27 cellular contexts compared by ENCODE assay signal in the genomic region with DNA sequence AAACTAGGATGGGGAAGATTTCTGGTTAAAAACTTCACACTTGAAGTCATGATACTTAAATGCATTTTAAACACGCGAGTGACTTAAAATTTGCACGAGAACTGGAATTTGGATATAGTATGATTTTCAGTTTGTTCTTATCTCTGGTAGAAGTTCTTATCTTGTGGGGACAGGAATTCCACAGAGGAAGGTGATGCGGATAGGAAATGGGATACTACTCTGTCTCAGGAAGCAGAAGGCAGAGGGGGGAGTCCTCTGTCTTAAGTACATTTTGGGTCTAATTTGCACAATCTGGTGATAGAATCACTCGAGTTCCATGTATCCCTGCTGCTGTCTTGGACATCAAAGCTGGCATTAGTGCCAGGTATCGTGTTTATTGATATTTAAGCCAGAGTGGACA. TPM values are rescaled to one million over a fixed set of nuclear protein-coding genes. Genes with fewer than 3 reads are reported as not detected.
DNase-seq lines count a peak whose midpoint lies in the region; FAIRE-seq and TF ChIP-seq lines count a peak whose summit lies in the region.
"Had no signal": no experiment of that assay in that cellular context is flagged by ENCODE, and none has a peak within 500 bp of the region (broad histone marks: within the 10 kb centered on the region; RNA-seq: fewer than 3 reads in every experiment).

No MANE protein-coding gene starts in this region.

- H2BK15ac ChIP-seq in mesendoderm (replicated peaks; ENCODE audit: low read depth) = no peak overlapping the region

- no peak overlapping the region for H3K27ac ChIP-seq in endothelial cell of umbilical vein (ENCODE audit: insufficient read depth, low read depth, low read length)
- no peak overlapping the region for H3K27ac ChIP-seq in mesendoderm (ENCODE audit: low read depth, low read length)
- H3K27ac ChIP-seq: 22Rv1, A549, BLaER1 had no signal

- no peak for TF ChIP-seq POLR2A in endothelial cell of umbilical vein (IDR thresholded peaks at IDR 0.05; ENCODE audit: low read depth, low read length)

- POLR2A ChIA-PET in endothelial cell of umbilical vein (lab: Charles Lee) = no interaction called here

- no CpG with 5 or more reads among the region's 6 CpGs for WGBS in mesendoderm (ENCODE audit: extremely low coverage, insufficient coverage, low lambda C conversion rate)

- H3K27me3 ChIP-seq in endothelial cell of umbilical vein (ENCODE audit: control insufficient read depth in 2 of 2, insufficient read depth in 2 of 2, low read length in 2 of 2) (no peaks in the 10 kb centered on the region), mesendoderm (ENCODE audit: insufficient read depth, low read length, poor library complexity) (no peaks in the 10 kb centered on the region)
- H3K27me3 ChIP-seq: BE2C, BLaER1 had no signal

- H4K5ac ChIP-seq in mesendoderm (ENCODE audit: low read length) = no peak overlapping the region

- no peak overlapping the region for H4K8ac ChIP-seq in mesendoderm (ENCODE audit: low read depth, low read length)

- H3K23ac ChIP-seq in mesendoderm (ENCODE audit: low read length) = no peak overlapping the region

- H3K79me2 ChIP-seq in endothelial cell of umbilical vein (ENCODE audit: control insufficient read depth, insufficient read depth, low read length) = no peaks in the 10 kb centered on the region
- H3K79me2 ChIP-seq in mesendoderm (ENCODE audit: control insufficient read depth, insufficient read depth, low read length) = no peaks in the 10 kb centered on the region

- DNase-seq in G401 (ENCODE audit: low spot score) (peak; percentile 48), dermis blood vessel endothelial cell (peak; percentile 49), endothelial cell of umbilical vein (ENCODE audit: low read depth, low spot score) (peak; percentile 44), mesendoderm (peak; percentile 11), cardiac septum (ENCODE audit: low spot score) (no peak), Ammon's horn (ENCODE audit: low spot score) (no peak)
- DNase-seq in activated naive CD4-positive, alpha-beta T cell treated with anti-CD3 and anti-CD28 coated beads, Interleukin-2, amount 50 U/mL, for 16 hours = no peak
- DNase-seq: AML-193; BE2C; CD4-positive, alpha-beta memory T cell; CD4-positive, CD25-positive, alpha-beta regulatory T cell; CD8-positive, alpha-beta memory T cell; COR-L47; DMS 273 treated with DMSO at 0.1 percent for 48 hours; DMS153; DMS53; DMS79; DND-41; EL; GF-D8 had no signal

- H2AK5ac ChIP-seq in mesendoderm (ENCODE audit: low read length) = no peak overlapping the region

- dilution Hi-C loops in endothelial cell of umbilical vein (cut with MboI; ENCODE audit: extremely low pct_ligation_motif_present, low sequenced_read_pairs) = no loop called here

- H3K4me2 ChIP-seq in endothelial cell of umbilical vein (ENCODE audit: insufficient read depth, low read length) = peak overlapping the region; percentile 50
- H3K4me2 ChIP-seq in mesendoderm (ENCODE audit: low read length) = no peak overlapping the region
- H3K4me2 ChIP-seq: A549, BLaER1 had no signal

- no peak overlapping the region for H3K18ac ChIP-seq in mesendoderm (ENCODE audit: low read length)

- no TSS peak for BruUV-seq in endothelial cell of umbilical vein (replicated peaks; lab: Mats Ljungman, UMichigan)

- intact Hi-C loops in endothelial cell of umbilical vein (cut with micrococcal nuclease) (no loop called here), cardiac septum (cut with DNase I) (loop anchor here (10.0 kb wide), 1 partner anchor 118 kb away; no protein-coding TSS in a partner anchor)

- peak overlapping the region; percentile 56 for H2AFZ ChIP-seq in endothelial cell of umbilical vein (ENCODE audit: low read depth, low read length)

- H3K36me3 ChIP-seq in endothelial cell of umbilical vein (ENCODE audit: control insufficient read depth in 2 of 2, extremely low read depth in 1 of 2, insufficient read depth in 2 of 2, low read length in 2 of 2) = no peaks in the 10 kb centered on the region
- no peaks in the 10 kb centered on the region for H3K36me3 ChIP-seq in mesendoderm (ENCODE audit: control insufficient read depth, insufficient read depth, low read length)
- H3K36me3 ChIP-seq: BE2C, BLaER1 had no signal

- H3K56ac ChIP-seq in mesendoderm (ENCODE audit: low read length) = no peak overlapping the region

- H3K9me1 ChIP-seq in endothelial cell of umbilical vein (replicated peaks; ENCODE audit: control insufficient read depth, extremely low read depth, insufficient read depth, low read length) = no peaks in the 10 kb centered on the region

- FAIRE-seq in endothelial cell of umbilical vein (lab: Jason Lieb, UNC) = peak; percentile 15
- FAIRE-seq: A549, GM12891, GM19239 had no signal

- H3K4ac ChIP-seq in mesendoderm (ENCODE audit: low read depth, low read length) = no peak overlapping the region

- H3K4me1 ChIP-seq in endothelial cell of umbilical vein (ENCODE audit: control insufficient read depth, extremely low read depth, insufficient read depth, low read length) (peaks cover 20% of the 10 kb centered on the region), mesendoderm (ENCODE audit: control insufficient read depth, low read depth, low read length) (no peaks in the 10 kb centered on the region)
- H3K4me1 ChIP-seq: A549, BE2C had no signal

- H3K9ac ChIP-seq in endothelial cell of umbilical vein (replicated peaks; ENCODE audit: extremely low read depth, insufficient read depth, low read length) (no peak overlapping the region), mesendoderm (ENCODE audit: low read length) (no peak overlapping the region)
- H3K9ac ChIP-seq: BLaER1 had no signal

- no peak for TF ChIP-seq CTCF in endothelial cell of umbilical vein (IDR thresholded peaks at IDR 0.05; ENCODE audit: extremely low read depth in 1 of 2, insufficient read depth in 1 of 2, low read depth in 1 of 2, low read length in 2 of 2)

- in situ Hi-C loops in G401 (cut with HindIII; ENCODE audit: low sequenced_read_pairs) = no loop called here

- CTCF ChIA-PET in endothelial cell of umbilical vein (lab: Charles Lee) = interaction anchor here (1.0 kb wide), 1 partner anchor 8 kb away, joined by 3 read pairs; no protein-coding TSS in a partner anchor

- no peak overlapping the region for H2BK5ac ChIP-seq in mesendoderm (ENCODE audit: low read length)

- H4K20me1 ChIP-seq in endothelial cell of umbilical vein (replicated peaks; ENCODE audit: control insufficient read depth, extremely low read depth, insufficient read depth, low read length) = no peaks in the 10 kb centered on the region
- H4K20me1 ChIP-seq: BLaER1 had no signal

- no peaks in the 10 kb centered on the region for H3K79me1 ChIP-seq in mesendoderm (ENCODE audit: low read length)

- no peak overlapping the region for H2BK120ac ChIP-seq in mesendoderm (ENCODE audit: low read depth, low read length)

- H3K4me3 ChIP-seq in endothelial cell of umbilical vein (replicated peaks in 1 of 3; ENCODE audit: insufficient read depth in 1 of 3, low read depth in 1 of 3, low read length in 3 of 3) = no peak overlapping the region
- H3K4me3 ChIP-seq in mesendoderm (ENCODE audit: low read length) = no peak overlapping the region
- H3K4me3 ChIP-seq: A549, BLaER1 had no signal

- H3K9me3 ChIP-seq in endothelial cell of umbilical vein (replicated peaks; ENCODE audit: control insufficient read depth, insufficient read depth, low read length) = no peaks in the 10 kb centered on the region
- H3K9me3 ChIP-seq: A549, BE2C, BLaER1 had no signal

TF ChIP-seq in endothelial cell of umbilical vein, 7 proteins besides CTCF, POLR2A, EP300 and RAD21:
- no peak for TF ChIP-seq MYC (IDR thresholded peaks at IDR 0.05; ENCODE audit: low read depth, low read length)
- TF ChIP-seq, protein P1, sequence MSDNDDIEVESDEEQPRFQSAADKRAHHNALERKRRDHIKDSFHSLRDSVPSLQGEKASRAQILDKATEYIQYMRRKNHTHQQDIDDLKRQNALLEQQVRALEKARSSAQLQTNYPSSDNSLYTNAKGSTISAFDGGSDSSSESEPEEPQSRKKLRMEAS (IDR thresholded peaks at IDR 0.05; ENCODE audit: insufficient read depth, insufficient read length) = no peak
- TF ChIP-seq FOS (IDR thresholded peaks at IDR 0.05; ENCODE audit: borderline replicate concordance, insufficient read depth, low read length) = peak; percentile 13
- TF ChIP-seq EZH2 (IDR thresholded peaks at IDR 0.05; ENCODE audit: borderline replicate concordance, low read depth, low read length, severe bottlenecking) = no peak
- TF ChIP-seq JUN (IDR thresholded peaks at IDR 0.05; ENCODE audit: borderline replicate concordance, insufficient read depth, insufficient read length, low read depth) = peak; percentile 15
- peak; percentile 64 for TF ChIP-seq POLR2AphosphoS5 (IDR thresholded peaks at IDR 0.05; ENCODE audit: insufficient read depth, low read depth, low read length)
- TF ChIP-seq GATA2 (IDR thresholded peaks at IDR 0.05; ENCODE audit: insufficient read depth, insufficient read length, low read depth, low read length) = peak; percentile 94
TF ChIP-seq in endothelial cell of umbilical vein: peak in this region for 4.

RNA-seq across cellular contexts. Expression of a gene that starts 53.3 kb away (rescaled TPM):
- 0.98 and 1.4 TPM in 2 replicates for total RNA-seq in G401 (2014; rRNA removed; shearing (Covaris generic))
- total RNA-seq in dermis blood vessel endothelial cell (32.7 and 41.0 TPM in 2 replicates), endothelial cell of umbilical vein (1.3 and 1.4 TPM in 2 replicates), cardiac septum (0.67 TPM)
- 0.25 and 0.41 TPM in 2 replicates for polyA plus RNA-seq in endothelial cell of umbilical vein
- 0.54 and 0.56 TPM in 2 replicates for polyA plus RNA-seq in endothelial cell of umbilical vein (2011; cell fraction: cytosol; rRNA removed)
- polyA plus RNA-seq in endothelial cell of umbilical vein (2011; cell fraction: nucleus; rRNA removed) = 0.90 and 1.5 TPM in 2 replicates
- polyA plus RNA-seq in endothelial cell of umbilical vein (2012) = 1.7 and 4.6 TPM in 2 replicates
- 2.2 and 3.2 TPM in 2 replicates for polyA minus RNA-seq in endothelial cell of umbilical vein
- polyA minus RNA-seq in endothelial cell of umbilical vein (2011; cell fraction: cytosol; rRNA and poly(A)+ RNA removed) = 0.41 TPM
- polyA minus RNA-seq in endothelial cell of umbilical vein (2011; cell fraction: nucleus; rRNA and poly(A)+ RNA removed) = 4.6 and 4.9 TPM in 2 replicates
- polyA plus RNA-seq in mesendoderm (2013, experiment 1 of 2) = 0.08 TPM
- polyA plus RNA-seq in mesendoderm (2013, experiment 2 of 2) = 0.11 TPM
- total RNA-seq: CD4-positive, alpha-beta memory T cell; CD4-positive, CD25-positive, alpha-beta regulatory T cell; CD8-positive, alpha-beta memory T cell; Daoy had no signal
- polyA plus RNA-seq: CD14-positive monocyte; CD4-positive, alpha-beta memory T cell; CD4-positive, CD25-positive, alpha-beta regulatory T cell; CD8-positive, alpha-beta memory T cell had no signal

Comparison
In these comparisons a context has a peak if more than half of its experiments do, and no peak if none do; other contexts are left out.
1. DNase-seq: peak in G401 (single experiment), dermis blood vessel endothelial cell (single experiment), endothelial cell of umbilical vein (single experiment) and mesendoderm (single experiment); none in activated naive CD4-positive, alpha-beta T cell treated with anti-CD3 and anti-CD28 coated beads, Interleukin-2, amount 50 U/mL, for 16 hours (single experiment), cardiac septum (single experiment) and Ammon's horn (single experiment).
2. RNA of a gene that starts 53.3 kb away (total RNA-seq): 32.7 to 41.0 TPM in dermis blood vessel endothelial cell; 1.3 to 1.4 TPM in endothelial cell of umbilical vein, 0.98 to 1.4 TPM in G401 and 0.67 TPM in cardiac septum (single experiment); every median in the first group is over 10 times any median in the second.